Comparison of ENCODE assay signal across 1 cellular context in the genomic region with DNA sequence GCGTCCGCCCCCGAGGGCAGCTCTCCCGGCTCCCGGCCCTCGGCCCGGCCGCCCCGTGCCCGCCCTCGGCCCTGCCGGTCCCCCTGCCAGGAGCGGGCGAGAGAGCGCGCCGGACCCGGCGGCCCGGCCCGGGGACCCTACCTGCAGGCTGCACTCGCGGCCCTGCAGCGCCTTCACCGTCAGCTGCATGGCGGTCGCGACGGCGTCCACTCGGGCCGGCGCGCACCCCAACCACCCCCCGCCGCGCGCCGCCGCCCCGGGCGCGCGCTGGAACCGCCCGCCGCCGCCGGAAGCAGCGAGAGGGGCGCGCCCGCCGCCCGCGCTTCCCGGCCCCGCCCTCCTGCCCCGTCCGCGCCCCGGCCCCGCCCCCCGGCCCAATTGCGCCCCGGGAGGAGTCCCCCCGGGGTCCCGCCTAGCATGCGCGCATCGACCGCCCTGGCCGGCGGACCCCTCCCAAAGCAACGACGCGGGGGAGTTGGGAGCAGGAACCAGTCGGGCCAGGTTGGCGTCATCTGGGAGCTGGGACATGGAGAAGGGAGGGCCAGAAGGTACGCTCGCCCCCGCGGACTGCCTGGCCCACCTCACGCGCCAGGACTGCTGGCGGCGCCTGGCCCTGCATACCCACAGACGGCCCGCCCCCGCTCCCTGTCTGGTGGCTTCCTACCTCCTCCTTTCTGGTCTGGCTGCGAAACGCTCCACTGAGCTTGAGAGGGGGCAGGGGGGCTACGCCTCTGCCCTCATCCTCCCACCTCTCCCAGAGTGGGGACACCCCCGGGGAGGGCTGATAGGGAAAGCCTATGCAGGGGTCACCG.
TF ChIP-seq lines count a peak whose summit lies in the region.

Gene UBL4A (minus strand): TSS at position 220 of the 812 bp plus-strand sequence. CDS start 31 bp downstream, at position 189.

TF ChIP-seq in GM12878, 131 proteins besides CTCF, POLR2A, EP300 and RAD21 (continued from another document):
- TF ChIP-seq NKRF (conservative IDR thresholded peaks at IDR 0.05) (peak; percentile 47; the same call in 1 of the 2 replicates), YBX1 (IDR thresholded peaks at IDR 0.05) (no peak), EGR1 (IDR thresholded peaks at IDR 0.05; ENCODE audit: borderline replicate concordance in 1 of 2, low read depth in 2 of 2, low read length in 2 of 2) (peak in 1 of 2 experiments; percentile 70; a peak in 2 of 3 replicates), RBBP5 (conservative IDR thresholded peaks at IDR 0.05) (no peak), LARP7 (IDR thresholded peaks at IDR 0.05) (peak; percentile 64; the same call in 1 of the 2 replicates), PAX5 (IDR thresholded peaks at IDR 0.05; ENCODE audit: borderline replicate concordance, low read depth, low read length) (0 out of 2 replicates have a peak, but pooled peaks have one; percentile 16)
